17 cellular contexts compared by ENCODE assay signal in genomic region chr7:27546610-27547009, GRCh38.
DNase-seq lines count a peak whose midpoint lies in the region; ATAC-seq and TF ChIP-seq lines count a peak whose summit lies in the region.
"Had no signal": no experiment of that assay in that cellular context is flagged by ENCODE, and none has a peak within 500 bp of the region (broad histone marks: within the 10 kb centered on the region; RNA-seq: fewer than 3 reads in every experiment).

No MANE protein-coding gene starts in this region.

- no peak overlapping the region for H3K4me3 Mint-ChIP-seq in chondrocyte (ENCODE audit: unreplicated experiment)
- H3K4me3 Mint-ChIP-seq: H9 had no signal

- H3K9ac ChIP-seq in GM23248 (no peak overlapping the region), PC-3 (ENCODE audit: low read length) (no peak overlapping the region)
- H3K9ac ChIP-seq: BLaER1 treated with 17β-estradiol and CSF1 and Interleukin-3, amounts not matched to agents 10 nM and 100 nM had no signal

- H4K20me1 ChIP-seq in GM23248 (ENCODE audit: insufficient read depth) (no peaks in the 10 kb centered on the region), PC-3 (ENCODE audit: low read length) (no peaks in the 10 kb centered on the region)
- H4K20me1 ChIP-seq: BLaER1 treated with 17β-estradiol and CSF1 and Interleukin-3, amounts not matched to agents 10 nM and 100 nM had no signal

- POLR2A ChIA-PET in PC-3 (lab: Charles Lee; ENCODE audit: unreplicated experiment), result no interaction called here

- no peak overlapping the region for H2AFZ ChIP-seq in GM23248
- no peak overlapping the region for H2AFZ ChIP-seq in PC-3 (ENCODE audit: low read length)
- H2AFZ ChIP-seq: PC-9 had no signal

- H3K27ac Mint-ChIP-seq in chondrocyte (ENCODE audit: unreplicated experiment), result peak overlapping the region; percentile 75
- H3K27ac Mint-ChIP-seq: H9 had no signal

- H3K9me2 ChIP-seq in GM23248 (ENCODE audit: insufficient read depth) (no peaks in the 10 kb centered on the region), PC-3 (replicated peaks; ENCODE audit: low read length) (no peaks in the 10 kb centered on the region)

- ATAC-seq in PC-3, result peak; percentile 69

- no peak overlapping the region for H3K4me2 ChIP-seq in GM23248 (ENCODE audit: unreplicated experiment)
- H3K4me2 ChIP-seq in PC-3 (ENCODE audit: low read length), result no peak overlapping the region
- H3K4me2 ChIP-seq: BLaER1 treated with 17β-estradiol and CSF1 and Interleukin-3, amounts not matched to agents 10 nM and 100 nM; PC-9 had no signal

- H3K4me1 Mint-ChIP-seq in chondrocyte (ENCODE audit: low read depth), result peaks cover 20% of the 10 kb centered on the region

- H3K27me3 ChIP-seq in GM23248 (replicated peaks; ENCODE audit: insufficient read depth), result no peaks in the 10 kb centered on the region
- no peaks in the 10 kb centered on the region for H3K27me3 ChIP-seq in PC-3 (ENCODE audit: low read length)
- H3K27me3 ChIP-seq: BLaER1 treated with 17β-estradiol and CSF1 and Interleukin-3, amounts not matched to agents 10 nM and 100 nM; SJCRH30 had no signal

- TF ChIP-seq CTCF in PC-3 (conservative IDR thresholded peaks at IDR 0.05; ENCODE audit: low read depth, low read length) (no peak), chondrocyte (IDR thresholded peaks at IDR 0.05) (no peak)

- no TSS peak for BruUV-seq in PC-3 (replicated peaks; lab: Mats Ljungman, UMichigan)

- DNase-seq in GM23248, result peak; percentile 2
- peak; percentile 36 for DNase-seq in PC-3
- no peak for DNase-seq in chondrocyte (ENCODE audit: low spot score)
- DNase-seq in renal cortical epithelial cell (ENCODE audit: low read depth), result peak; percentile 14
- no peak for DNase-seq in stimulated activated CD4-positive, alpha-beta T cell treated with anti-CD3 and anti-CD28 coated beads, Interleukin-1b, Interleukin-23, amount 100 ng/mL, for 48 hours
- no peak for DNase-seq in ureter (ENCODE audit: low spot score)
- DNase-seq in C1 segment of cervical spinal cord (lab: John Stamatoyannopoulos, UW), result no peak
- DNase-seq: DND-41, H9, Kasumi-1, NCI-H1417, NCI-H187, NCI-H226, NCI-H524 treated with DMSO at 0.1 percent for 48 hours, PC-9, SJCRH30 had no signal

- H3K27ac ChIP-seq in GM23248 (no peak overlapping the region), PC-3 (ENCODE audit: low read length) (no peak overlapping the region)
- H3K27ac ChIP-seq: BLaER1 treated with 17β-estradiol and CSF1 and Interleukin-3, amounts not matched to agents 10 nM and 100 nM; PC-9; SJCRH30 had no signal

- H3K9me3 ChIP-seq in GM23248 (ENCODE audit: low read depth) (no peaks in the 10 kb centered on the region), PC-3 (ENCODE audit: low read length) (no peaks in the 10 kb centered on the region)

- H3K79me2 ChIP-seq in GM23248 (ENCODE audit: insufficient read depth), result no peaks in the 10 kb centered on the region
- H3K79me2 ChIP-seq in PC-3 (ENCODE audit: low read length), result no peaks in the 10 kb centered on the region

- H3K4me3 ChIP-seq in GM23248, result no peak overlapping the region
- no peak overlapping the region for H3K4me3 ChIP-seq in PC-3 (ENCODE audit: low read length)
- H3K4me3 ChIP-seq: BLaER1 treated with 17β-estradiol and CSF1 and Interleukin-3, amounts not matched to agents 10 nM and 100 nM; PC-9; SJCRH30 had no signal

- intact Hi-C loops in PC-3 (cut with micrococcal nuclease), result no loop called here

- in situ Hi-C loops in GM23248 (cut with MboI), result no loop called here

- H3K36me3 ChIP-seq in GM23248 (ENCODE audit: low read depth), result peaks cover 5% of the 10 kb centered on the region
- peaks cover 6% of the 10 kb centered on the region for H3K36me3 ChIP-seq in PC-3 (ENCODE audit: low read depth, low read length)

- peaks cover 8% of the 10 kb centered on the region for H3K36me3 Mint-ChIP-seq in chondrocyte (ENCODE audit: low read depth)

- H3F3A ChIP-seq in GM23248 (ENCODE audit: insufficient read depth) (no peaks in the 10 kb centered on the region), PC-3 (ENCODE audit: low read length, unreplicated experiment) (no peaks in the 10 kb centered on the region)

- H3K27me3 Mint-ChIP-seq in chondrocyte (ENCODE audit: low read depth), result no peaks in the 10 kb centered on the region

- WGBS in GM23248 (ENCODE audit: low coverage in 1 of 2, low lambda C conversion rate in 2 of 2, missing lambda C conversion rate in 2 of 2), 2 experiments, result 96 to 100% methylated on average over 1 of the region's 1 CpG

- peaks cover under 1% of the 10 kb centered on the region for H3K9me3 Mint-ChIP-seq in chondrocyte (ENCODE audit: low read depth)
- H3K9me3 Mint-ChIP-seq: H9 had no signal

- H3K4me1 ChIP-seq in GM23248 (ENCODE audit: insufficient read depth) (peaks cover 9% of the 10 kb centered on the region), PC-3 (ENCODE audit: insufficient read depth, low read length) (peaks cover 8% of the 10 kb centered on the region; the same call in 1 of the 2 replicates)
- H3K4me1 ChIP-seq: BLaER1 treated with 17β-estradiol and CSF1 and Interleukin-3, amounts not matched to agents 10 nM and 100 nM; SJCRH30 had no signal

- CTCF ChIA-PET in PC-3 (lab: Charles Lee), result interaction anchor here (0.6 kb wide), 1 partner anchor 206 kb away, joined by 7 read pairs; no protein-coding TSS in a partner anchor

Comparison
In these comparisons a context has a peak if more than half of its experiments do, and no peak if none do; other contexts are left out.
1. DNase-seq: peak in GM23248 (single experiment), PC-3 (single experiment) and renal cortical epithelial cell (single experiment); none in chondrocyte (single experiment), stimulated activated CD4-positive, alpha-beta T cell treated with anti-CD3 and anti-CD28 coated beads, Interleukin-1b, Interleukin-23, amount 100 ng/mL, for 48 hours (single experiment), ureter (single experiment) and C1 segment of cervical spinal cord (0 of 14).